11 cellular contexts compared by ENCODE assay signal in genomic region chr6:134446228-134446848, GRCh38.
DNase-seq lines count a peak whose midpoint lies in the region; ATAC-seq and TF ChIP-seq lines count a peak whose summit lies in the region.
"Had no signal": no experiment of that assay in that cellular context is flagged by ENCODE, and none has a peak within 500 bp of the region (broad histone marks: within the 10 kb centered on the region; RNA-seq: fewer than 3 reads in every experiment).

No MANE protein-coding gene starts in this region.

- no peaks in the 10 kb centered on the region for H3K36me3 Mint-ChIP-seq in HFFc6 (ENCODE audit: low read depth)
- H3K36me3 Mint-ChIP-seq: activated naive CD4-positive, alpha-beta T cell treated with anti-CD3 and anti-CD28 coated beads, Interleukin-2, amount 50 U/mL, for 24 hours; mesothelial cell of epicardium had no signal

- peak overlapping the region; percentile 63 for H3K4me3 Mint-ChIP-seq in HFFc6
- H3K4me3 Mint-ChIP-seq: activated naive CD4-positive, alpha-beta T cell treated with anti-CD3 and anti-CD28 coated beads, Interleukin-2, amount 50 U/mL, for 24 hours; mesothelial cell of epicardium had no signal

- TF ChIP-seq CTCF in HFFc6 (IDR thresholded peaks at IDR 0.05): no peak

- H3K27ac Mint-ChIP-seq in HFFc6: peak overlapping the region; percentile 85
- H3K27ac Mint-ChIP-seq: activated naive CD4-positive, alpha-beta T cell treated with anti-CD3 and anti-CD28 coated beads, Interleukin-2, amount 50 U/mL, for 24 hours; mesothelial cell of epicardium had no signal

- no peaks in the 10 kb centered on the region for H3K27me3 Mint-ChIP-seq in HFFc6 (ENCODE audit: insufficient read depth)
- H3K27me3 Mint-ChIP-seq: activated naive CD4-positive, alpha-beta T cell treated with anti-CD3 and anti-CD28 coated beads, Interleukin-2, amount 50 U/mL, for 24 hours had no signal

- DNase-seq in AG08395 (ENCODE audit: low spot score): peak; percentile 60
- peak; percentile 45 for DNase-seq in HFFc6
- DNase-seq in astrocyte of the hippocampus (ENCODE audit: low read depth, low spot score): peak; percentile 23
- peak; percentile 73 for DNase-seq in inferior parietal cortex (ENCODE audit: extremely low spot score)
- no peak for DNase-seq in GM19238 (ENCODE audit: insufficient read length, low spot score)
- DNase-seq: NCI-H2227 treated with DMSO at 0.1 percent for 48 hours had no signal

- ATAC-seq in GM21737 (IDR thresholded peaks at IDR 0.05; ENCODE audit: unreplicated experiment): no peak
- no peak for ATAC-seq in GM21528 (IDR thresholded peaks at IDR 0.05; ENCODE audit: low FRiP score, unreplicated experiment)
- no peak for ATAC-seq in GM21619 (IDR thresholded peaks at IDR 0.05; ENCODE audit: unreplicated experiment)

- H3K9me3 Mint-ChIP-seq in HFFc6: no peaks in the 10 kb centered on the region
- H3K9me3 Mint-ChIP-seq: activated naive CD4-positive, alpha-beta T cell treated with anti-CD3 and anti-CD28 coated beads, Interleukin-2, amount 50 U/mL, for 24 hours; mesothelial cell of epicardium had no signal

- peaks cover 56% of the 10 kb centered on the region for H3K4me1 Mint-ChIP-seq in HFFc6 (ENCODE audit: low read depth)
